In the genomic region with DNA sequence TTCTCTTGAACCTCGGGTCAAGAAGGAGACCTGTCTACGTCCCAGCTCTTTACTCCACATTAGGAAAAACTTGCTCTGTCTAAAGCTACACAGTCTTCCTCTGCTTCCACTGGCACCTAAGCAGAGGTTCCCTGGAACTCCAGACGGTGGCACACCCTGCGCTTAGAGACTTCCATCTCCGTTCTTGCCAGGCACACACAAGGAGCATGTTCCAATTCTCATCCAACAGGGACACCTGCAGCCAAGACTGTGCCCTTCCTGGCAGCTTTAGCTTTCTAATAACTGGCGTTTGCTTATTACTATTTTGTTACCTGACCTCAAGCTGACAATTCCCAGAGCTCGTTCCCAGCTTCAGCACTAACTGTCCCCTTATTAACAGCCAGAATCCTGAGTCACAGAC, we compare ENCODE assay signal across 1 cellular context.
TF ChIP-seq lines count a peak whose summit lies in the region.

No MANE protein-coding gene starts in this region.

TF ChIP-seq in GM12878, 131 proteins besides CTCF, POLR2A, EP300 and RAD21:
- TF ChIP-seq SIX5 (IDR thresholded peaks at IDR 0.05; ENCODE audit: low read depth, low read length, severe bottlenecking) (no peak), ZNF207 (IDR thresholded peaks at IDR 0.05; ENCODE audit: borderline replicate concordance) (no peak), MXI1 (IDR thresholded peaks at IDR 0.05; ENCODE audit: low read depth, low read length) (no peak), KDM1A (IDR thresholded peaks at IDR 0.05; ENCODE audit: borderline replicate concordance) (no peak)
- TF ChIP-seq, protein P1, sequence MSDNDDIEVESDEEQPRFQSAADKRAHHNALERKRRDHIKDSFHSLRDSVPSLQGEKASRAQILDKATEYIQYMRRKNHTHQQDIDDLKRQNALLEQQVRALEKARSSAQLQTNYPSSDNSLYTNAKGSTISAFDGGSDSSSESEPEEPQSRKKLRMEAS (IDR thresholded peaks at IDR 0.05; ENCODE audit: low read depth, low read length), result no peak
